In genomic region chr18:13283746-13284145, GRCh38 we compare ENCODE assay signal across 1 cellular context.
TF ChIP-seq lines count a peak whose summit lies in the region.

No MANE protein-coding gene starts in this region.

TF ChIP-seq in GM23338, 12 proteins besides CTCF, POLR2A, EP300 and RAD21 (continued from another document):
- no peak for TF ChIP-seq ZNF462 (CRISPR knock-in tag; IDR thresholded peaks at IDR 0.05)
- no peak for TF ChIP-seq CREB1 (CRISPR knock-in tag; IDR thresholded peaks at IDR 0.05; ENCODE audit: low read depth)
